8 cellular contexts compared by ENCODE assay signal in the genomic region with DNA sequence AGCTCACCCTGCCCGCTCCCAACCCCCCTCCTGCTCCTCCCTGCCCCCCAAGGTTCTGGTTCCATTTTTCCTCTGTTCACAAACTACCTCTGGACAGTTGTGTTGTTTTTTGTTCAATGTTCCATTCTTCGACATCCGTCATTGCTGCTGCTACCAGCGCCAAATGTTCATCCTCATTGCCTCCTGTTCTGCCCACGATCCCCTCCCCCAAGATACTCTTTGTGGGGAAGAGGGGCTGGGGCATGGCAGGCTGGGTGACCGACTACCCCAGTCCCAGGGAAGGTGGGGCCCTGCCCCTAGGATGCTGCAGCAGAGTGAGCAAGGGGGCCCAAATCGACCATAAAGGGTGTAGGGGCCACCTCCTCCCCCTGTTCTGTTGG. TPM values are rescaled to one million over a fixed set of nuclear protein-coding genes. Genes with fewer than 3 reads are reported as not detected.
DNase-seq lines count a peak whose midpoint lies in the region; ATAC-seq, FAIRE-seq and TF ChIP-seq lines count a peak whose summit lies in the region.
"Not testable (repeated sequence)": the region's sequence is repeated elsewhere in the genome, so short reads cannot be mapped to it uniquely, and the experiment has no call there.

No MANE protein-coding gene starts in this region.

- not testable (repeated sequence) for H4K8ac ChIP-seq in IMR-90 (ENCODE audit: low read depth in 2 of 2, low read length in 2 of 2)

- BruUV-seq in IMR-90 (replicated peaks; lab: Mats Ljungman, UMichigan); endothelial cell of umbilical vein (replicated peaks; lab: Mats Ljungman, UMichigan): not testable (repeated sequence)

- H3K4me1 Mint-ChIP-seq in CD4-positive, alpha-beta memory T cell, result peaks cover 29 to 65% (median 46%) of the 10 kb centered on the region in 4 donors
- peaks cover 39% of the 10 kb centered on the region for H3K4me1 Mint-ChIP-seq in T-helper 17 cell
- peaks cover 74% of the 10 kb centered on the region for H3K4me1 Mint-ChIP-seq in activated CD8-positive, alpha-beta T cell treated with anti-CD3 and anti-CD28 coated beads, Interleukin-2, amount 10 ng/mL, durations not matched to agents 7 days and 5 days (ENCODE audit: low read depth)
- peaks cover 46% of the 10 kb centered on the region for H3K4me1 Mint-ChIP-seq in activated naive CD8-positive, alpha-beta T cell treated with anti-CD3 and anti-CD28 coated beads, Interleukin-2, amount 10 ng/mL, durations not matched to agents 7 days and 5 days
- H3K4me1 Mint-ChIP-seq in neural crest cell, result peaks cover 66% of the 10 kb centered on the region
- peaks cover 86% of the 10 kb centered on the region for H3K4me1 Mint-ChIP-seq in stimulated activated naive CD8-positive, alpha-beta T cell treated with anti-CD3 and anti-CD28 coated beads, Interleukin-15, Interleukin-2, amounts not matched to agents 100 ng/mL and 50 ng/mL, for 24 hours (ENCODE audit: low read depth)

- not testable (repeated sequence) for TF ChIP-seq POLR2A in IMR-90 (IDR thresholded peaks at IDR 0.05; ENCODE audit: low read depth, low read length); endothelial cell of umbilical vein (IDR thresholded peaks at IDR 0.05; ENCODE audit: low read depth, low read length)

- H3K4me3 Mint-ChIP-seq in CD4-positive, alpha-beta memory T cell; activated CD8-positive, alpha-beta T cell treated with anti-CD3 and anti-CD28 coated beads, Interleukin-2, amount 10 ng/mL, durations not matched to agents 7 days and 5 days; activated naive CD8-positive, alpha-beta T cell treated with anti-CD3 and anti-CD28 coated beads, Interleukin-2, amount 10 ng/mL, durations not matched to agents 7 days and 5 days; stimulated activated naive CD8-positive, alpha-beta T cell treated with anti-CD3 and anti-CD28 coated beads, Interleukin-15, Interleukin-2, amounts not matched to agents 100 ng/mL and 50 ng/mL, for 24 hours: not testable (repeated sequence)
- peak overlapping the region; percentile 49 for H3K4me3 Mint-ChIP-seq in T-helper 17 cell
- H3K4me3 Mint-ChIP-seq in neural crest cell, result peak overlapping the region; percentile 85

- peaks cover 35% of the 10 kb centered on the region for H3K36me3 ChIP-seq in CD4-positive, alpha-beta memory T cell (ENCODE audit: insufficient read depth, low read length)
- H3K36me3 ChIP-seq in IMR-90 (ENCODE audit: control insufficient read depth, insufficient read depth, low read length) (peaks cover 26% of the 10 kb centered on the region), endothelial cell of umbilical vein (ENCODE audit: control insufficient read depth in 2 of 2, extremely low read depth in 1 of 2, insufficient read depth in 2 of 2, low read length in 2 of 2) (peaks cover 7 to 10% of the 10 kb centered on the region in 2 experiments)

- WGBS in IMR-90 (ENCODE audit: extremely low coverage in 2 of 2, insufficient read length in 1 of 2), 2 experiments, result no CpG with 5 or more reads among the region's 7 CpGs

- H3K27me3 Mint-ChIP-seq in CD4-positive, alpha-beta memory T cell; T-helper 17 cell; activated CD8-positive, alpha-beta T cell treated with anti-CD3 and anti-CD28 coated beads, Interleukin-2, amount 10 ng/mL, durations not matched to agents 7 days and 5 days (ENCODE audit: low read depth); activated naive CD8-positive, alpha-beta T cell treated with anti-CD3 and anti-CD28 coated beads, Interleukin-2, amount 10 ng/mL, durations not matched to agents 7 days and 5 days; stimulated activated naive CD8-positive, alpha-beta T cell treated with anti-CD3 and anti-CD28 coated beads, Interleukin-15, Interleukin-2, amounts not matched to agents 100 ng/mL and 50 ng/mL, for 24 hours: not testable (repeated sequence)
- peaks cover 18% of the 10 kb centered on the region for H3K27me3 Mint-ChIP-seq in neural crest cell (ENCODE audit: low read depth)

- not testable (repeated sequence) for DNase-seq in CD4-positive, alpha-beta memory T cell; IMR-90; T-helper 17 cell; activated CD8-positive, alpha-beta T cell treated with anti-CD3 and anti-CD28 coated beads, Interleukin-2, amount 10 ng/mL, durations not matched to agents 7 days and 5 days; activated naive CD8-positive, alpha-beta T cell treated with anti-CD3 and anti-CD28 coated beads, Interleukin-2, amount 10 ng/mL, durations not matched to agents 7 days and 5 days; endothelial cell of umbilical vein (ENCODE audit: low read depth, low spot score); neural crest cell (ENCODE audit: low read depth, low spot score)

- peaks cover 20% of the 10 kb centered on the region for H3K79me2 ChIP-seq in endothelial cell of umbilical vein (ENCODE audit: control insufficient read depth, insufficient read depth, low read length)

- not testable (repeated sequence) for H2BK5ac ChIP-seq in IMR-90 (ENCODE audit: low read depth, low read length, poor library complexity, severe bottlenecking)

- FAIRE-seq in endothelial cell of umbilical vein (lab: Jason Lieb, UNC), result peak; percentile 44

- POLR2A ChIA-PET in CD4-positive, alpha-beta memory T cell (lab: Charles Lee; ENCODE audit: partially characterized antibody), result interaction anchor here (0.6 to 5.0 kb wide), 3 partner anchors 9 to 169 kb away, joined by 3 to 96 read pairs (median 45); a partner anchor contains a TSS
- POLR2A ChIA-PET in IMR-90 (lab: Charles Lee; ENCODE audit: unreplicated experiment), result not testable (repeated sequence)
- POLR2A ChIA-PET in activated CD8-positive, alpha-beta T cell treated with anti-CD3 and anti-CD28 coated beads, Interleukin-2, amount 10 ng/mL, durations not matched to agents 7 days and 5 days (lab: Charles Lee), result interaction anchor here (2.4 kb wide), 1 partner anchor 9 kb away, joined by 13 read pairs; a partner anchor contains a TSS
- POLR2A ChIA-PET in activated naive CD8-positive, alpha-beta T cell treated with anti-CD3 and anti-CD28 coated beads, Interleukin-2, amount 10 ng/mL, durations not matched to agents 7 days and 5 days (lab: Charles Lee), result interaction anchor here (1.1 kb wide), 1 partner anchor 22 kb away, joined by 4 read pairs; no protein-coding TSS in a partner anchor
- POLR2A ChIA-PET in endothelial cell of umbilical vein (lab: Charles Lee), result interaction anchor here (0.6 to 3.4 kb wide), 3 partner anchors 9 to 170 kb away, joined by 4 to 13 read pairs (median 5); a partner anchor contains a TSS

- not testable (repeated sequence) for H3K4ac ChIP-seq in IMR-90 (ENCODE audit: low read depth, low read length)

- CTCF ChIA-PET in CD4-positive, alpha-beta memory T cell (lab: Charles Lee; ENCODE audit: partially characterized antibody), result interaction anchor here (1.3 to 4.9 kb wide), 3 partner anchors 22 to 170 kb away, joined by 3 to 39 read pairs (median 15); no protein-coding TSS in a partner anchor
- CTCF ChIA-PET in IMR-90 (lab: Yijun Ruan, JAX), result not testable (repeated sequence)
- CTCF ChIA-PET in activated CD8-positive, alpha-beta T cell treated with anti-CD3 and anti-CD28 coated beads, Interleukin-2, amount 10 ng/mL, durations not matched to agents 7 days and 5 days (lab: Charles Lee), result interaction anchor here (0.7 to 5.9 kb wide), 4 partner anchors 16 to 170 kb away, joined by 3 to 176 read pairs (median 10); no protein-coding TSS in a partner anchor
- CTCF ChIA-PET in endothelial cell of umbilical vein (lab: Charles Lee), result interaction anchor here (1.5 to 5.8 kb wide), 3 partner anchors 22 to 172 kb away, joined by 5 to 278 read pairs (median 65); no protein-coding TSS in a partner anchor

- H3K18ac ChIP-seq in IMR-90 (ENCODE audit: low read depth, low read length), result not testable (repeated sequence)

- not testable (repeated sequence) for TF ChIP-seq CTCF in IMR-90 (conservative IDR thresholded peaks at IDR 0.05; ENCODE audit: low read depth, low read length); endothelial cell of umbilical vein (IDR thresholded peaks at IDR 0.05; ENCODE audit: extremely low read depth in 1 of 2, insufficient read depth in 1 of 2, low read depth in 1 of 2, low read length in 2 of 2); neural crest cell (conservative IDR thresholded peaks at IDR 0.05)

- H3K9me1 ChIP-seq in IMR-90 (ENCODE audit: insufficient read depth, low read length), result peaks cover 19% of the 10 kb centered on the region
- H3K9me1 ChIP-seq in endothelial cell of umbilical vein (replicated peaks; ENCODE audit: control insufficient read depth, extremely low read depth, insufficient read depth, low read length), result not testable (repeated sequence)

- not testable (repeated sequence) for H3K56ac ChIP-seq in IMR-90 (ENCODE audit: extremely low read depth, insufficient read depth, low read length)

- H2BK15ac ChIP-seq in IMR-90 (ENCODE audit: low read depth, low read length), result not testable (repeated sequence)

- dilution Hi-C loops in IMR-90 (cut with HindIII; ENCODE audit: low sequenced_read_pairs, unreplicated experiment); endothelial cell of umbilical vein (cut with MboI; ENCODE audit: extremely low pct_ligation_motif_present, low sequenced_read_pairs): not testable (repeated sequence)

- not testable (repeated sequence) for H3K23ac ChIP-seq in IMR-90 (ENCODE audit: low read depth, low read length)

- not testable (repeated sequence) for H3K14ac ChIP-seq in IMR-90 (replicated peaks; ENCODE audit: low read depth, low read length)

- not testable (repeated sequence) for H3K9me3 Mint-ChIP-seq in CD4-positive, alpha-beta memory T cell; activated CD8-positive, alpha-beta T cell treated with anti-CD3 and anti-CD28 coated beads, Interleukin-2, amount 10 ng/mL, durations not matched to agents 7 days and 5 days (ENCODE audit: insufficient read depth); activated naive CD8-positive, alpha-beta T cell treated with anti-CD3 and anti-CD28 coated beads, Interleukin-2, amount 10 ng/mL, durations not matched to agents 7 days and 5 days; neural crest cell; stimulated activated naive CD8-positive, alpha-beta T cell treated with anti-CD3 and anti-CD28 coated beads, Interleukin-15, Interleukin-2, amounts not matched to agents 100 ng/mL and 50 ng/mL, for 24 hours

- H4K20me1 ChIP-seq in IMR-90 (ENCODE audit: insufficient read depth, low read length), result peaks cover 14% of the 10 kb centered on the region
- not testable (repeated sequence) for H4K20me1 ChIP-seq in endothelial cell of umbilical vein (replicated peaks; ENCODE audit: control insufficient read depth, extremely low read depth, insufficient read depth, low read length)

- not testable (repeated sequence) for H2BK120ac ChIP-seq in IMR-90 (ENCODE audit: low read depth, low read length)

- H4K91ac ChIP-seq in IMR-90 (ENCODE audit: insufficient read depth, low read depth, low read length), result peak overlapping the region; percentile 9; the same call in 1 of the 2 replicates

- in situ Hi-C loops in IMR-90 (cut with MboI; ENCODE audit: low sequenced_read_pairs), result loop anchor here (5.0 to 10.0 kb wide), 2 partner anchors 162 to 359 kb away; no protein-coding TSS in a partner anchor

- H3K4me1 ChIP-seq in CD4-positive, alpha-beta memory T cell (ENCODE audit: insufficient read depth, low read length), result peaks cover 60% of the 10 kb centered on the region
- H3K4me1 ChIP-seq in IMR-90 (ENCODE audit: control insufficient read depth, insufficient read depth, low read length), result peaks cover 29% of the 10 kb centered on the region
- H3K4me1 ChIP-seq in endothelial cell of umbilical vein (ENCODE audit: control insufficient read depth, extremely low read depth, insufficient read depth, low read length), result peaks cover 64% of the 10 kb centered on the region

- not testable (repeated sequence) for H2AK9ac ChIP-seq in IMR-90 (replicated peaks; ENCODE audit: low read depth, low read length, poor library complexity)

- H3K9me3 ChIP-seq in CD4-positive, alpha-beta memory T cell (ENCODE audit: control insufficient read depth in 1 of 2, low read length in 2 of 2); IMR-90 (ENCODE audit: control insufficient read depth, insufficient read depth, low read length); T-helper 17 cell (ENCODE audit: control insufficient read depth, low read length, poor library complexity, severe bottlenecking); endothelial cell of umbilical vein (replicated peaks; ENCODE audit: control insufficient read depth, insufficient read depth, low read length): not testable (repeated sequence)

- H3K27ac Mint-ChIP-seq in CD4-positive, alpha-beta memory T cell, result peak overlapping the region in 4 of 7 donors; percentile 1 to 99 (median 88)
- H3K27ac Mint-ChIP-seq in T-helper 17 cell (peak overlapping the region; percentile 80), neural crest cell (ENCODE audit: unreplicated experiment) (peak overlapping the region; percentile 72)
- H3K27ac Mint-ChIP-seq in activated CD8-positive, alpha-beta T cell treated with anti-CD3 and anti-CD28 coated beads, Interleukin-2, amount 10 ng/mL, durations not matched to agents 7 days and 5 days, result peak overlapping the region; percentile 61
- peak overlapping the region; percentile 38 for H3K27ac Mint-ChIP-seq in activated naive CD8-positive, alpha-beta T cell treated with anti-CD3 and anti-CD28 coated beads, Interleukin-2, amount 10 ng/mL, durations not matched to agents 7 days and 5 days
- H3K27ac Mint-ChIP-seq in stimulated activated naive CD8-positive, alpha-beta T cell treated with anti-CD3 and anti-CD28 coated beads, Interleukin-15, Interleukin-2, amounts not matched to agents 100 ng/mL and 50 ng/mL, for 24 hours, result peak overlapping the region; percentile 16

- H3K4me2 ChIP-seq in IMR-90 (ENCODE audit: low read depth, low read length); endothelial cell of umbilical vein (ENCODE audit: insufficient read depth, low read length): not testable (repeated sequence)

- H2AK5ac ChIP-seq in IMR-90 (ENCODE audit: low read depth, low read length), result peak overlapping the region; percentile 66

- H3K36me3 Mint-ChIP-seq in CD4-positive, alpha-beta memory T cell, result peaks cover 17 to 52% of the 10 kb centered on the region in 2 donors
- H3K36me3 Mint-ChIP-seq in T-helper 17 cell (ENCODE audit: low read depth), result not testable (repeated sequence)
- peaks cover 48% of the 10 kb centered on the region for H3K36me3 Mint-ChIP-seq in activated CD8-positive, alpha-beta T cell treated with anti-CD3 and anti-CD28 coated beads, Interleukin-2, amount 10 ng/mL, durations not matched to agents 7 days and 5 days (ENCODE audit: low read depth)
- H3K36me3 Mint-ChIP-seq in activated naive CD8-positive, alpha-beta T cell treated with anti-CD3 and anti-CD28 coated beads, Interleukin-2, amount 10 ng/mL, durations not matched to agents 7 days and 5 days, result peaks cover 17% of the 10 kb centered on the region
- H3K36me3 Mint-ChIP-seq in neural crest cell (ENCODE audit: low read depth), result peaks cover 13% of the 10 kb centered on the region
- peaks cover 44% of the 10 kb centered on the region for H3K36me3 Mint-ChIP-seq in stimulated activated naive CD8-positive, alpha-beta T cell treated with anti-CD3 and anti-CD28 coated beads, Interleukin-15, Interleukin-2, amounts not matched to agents 100 ng/mL and 50 ng/mL, for 24 hours (ENCODE audit: low read depth)

- H3K4me3 ChIP-seq in CD4-positive, alpha-beta memory T cell (ENCODE audit: low read length in 2 of 2); IMR-90 (ENCODE audit: insufficient read depth, low read depth, low read length); endothelial cell of umbilical vein (replicated peaks in 1 of 3; ENCODE audit: insufficient read depth in 1 of 3, low read depth in 1 of 3, low read length in 3 of 3): not testable (repeated sequence)

- H3K9ac ChIP-seq in IMR-90 (ENCODE audit: low read depth, low read length); endothelial cell of umbilical vein (replicated peaks; ENCODE audit: extremely low read depth, insufficient read depth, low read length): not testable (repeated sequence)

- H3K27me3 ChIP-seq in CD4-positive, alpha-beta memory T cell (ENCODE audit: insufficient read depth, low read length); IMR-90 (ENCODE audit: control insufficient read depth, insufficient read depth, low read length); endothelial cell of umbilical vein (ENCODE audit: control insufficient read depth in 2 of 2, insufficient read depth in 2 of 2, low read length in 2 of 2): not testable (repeated sequence)

- not testable (repeated sequence) for ATAC-seq in IMR-90 (ENCODE audit: low read depth); T-helper 17 cell; activated CD8-positive, alpha-beta T cell treated with anti-CD3 and anti-CD28 coated beads, Interleukin-2, amount 10 ng/mL, durations not matched to agents 7 days and 5 days; activated naive CD8-positive, alpha-beta T cell treated with anti-CD3 and anti-CD28 coated beads, Interleukin-2, amount 10 ng/mL, durations not matched to agents 7 days and 5 days (ENCODE audit: low read depth)

- H2BK20ac ChIP-seq in IMR-90 (ENCODE audit: low read depth, low read length), result not testable (repeated sequence)

- H4K5ac ChIP-seq in IMR-90 (ENCODE audit: low read depth, low read length), result not testable (repeated sequence)

- peaks cover 19 to 68% of the 10 kb centered on the region in 2 experiments for H3K79me1 ChIP-seq in IMR-90 (ENCODE audit: low read depth in 1 of 2, low read length in 2 of 2)

- H3K27ac ChIP-seq in CD4-positive, alpha-beta memory T cell (ENCODE audit: low read depth, low read length), result peak overlapping the region; percentile 90
- not testable (repeated sequence) for H3K27ac ChIP-seq in IMR-90 (ENCODE audit: insufficient read depth, low read length); endothelial cell of umbilical vein (ENCODE audit: insufficient read depth, low read depth, low read length)

- intact Hi-C loops in CD4-positive, alpha-beta memory T cell (cut with micrococcal nuclease), result loop anchor here (5.0 kb wide), 3 partner anchors 72 to 512 kb away; a partner anchor contains a TSS
- intact Hi-C loops in IMR-90 (cut with micrococcal nuclease); endothelial cell of umbilical vein (cut with micrococcal nuclease): not testable (repeated sequence)

- not testable (repeated sequence) for H2AFZ ChIP-seq in IMR-90 (replicated peaks; ENCODE audit: low read length, poor library complexity); endothelial cell of umbilical vein (ENCODE audit: low read depth, low read length)

- not testable (repeated sequence) for TF ChIP-seq RAD21 in IMR-90 (IDR thresholded peaks at IDR 0.05; ENCODE audit: low read length)

RNA-seq across cellular contexts. Expression of a gene that starts 3.1 kb away (rescaled TPM):
- 10 to 100 TPM; 29.7 to 30.1 TPM for total RNA-seq in CD4-positive, alpha-beta memory T cell
- 10 to 100 TPM; 51.5 to 66.5 TPM for polyA plus RNA-seq in CD4-positive, alpha-beta memory T cell
- total RNA-seq in IMR-90 (2012; rRNA removed) (8.1 and 8.4 TPM in 2 replicates), T-helper 17 cell (10 to 100 TPM; 24.3 to 29.2 TPM), endothelial cell of umbilical vein (37.3 and 37.6 TPM in 2 replicates), neural crest cell (13.5 and 13.9 TPM in 2 replicates)
- polyA plus RNA-seq in IMR-90 (2012; rRNA removed) (25.6 and 28.9 TPM in 2 replicates), endothelial cell of umbilical vein (75.2 and 135 TPM in 2 replicates)
- polyA plus RNA-seq in IMR-90 (2012; cell fraction: cytosol; rRNA removed), result 27.3 and 43.9 TPM in 2 replicates
- polyA plus RNA-seq in IMR-90 (2012; cell fraction: nucleus; rRNA removed; ENCODE audit: low replicate concordance), result 16.8 and 47.4 TPM in 2 replicates
- 10 to 100 TPM; 21.3 to 26.7 TPM for total RNA-seq in activated CD8-positive, alpha-beta T cell treated with anti-CD3 and anti-CD28 coated beads, Interleukin-2, amount 10 ng/mL, durations not matched to agents 7 days and 5 days
- 10 to 100 TPM; 24.4 to 28.3 TPM for total RNA-seq in activated naive CD8-positive, alpha-beta T cell treated with anti-CD3 and anti-CD28 coated beads, Interleukin-2, amount 10 ng/mL, durations not matched to agents 7 days and 5 days
- 58.0 and 65.4 TPM in 2 replicates for polyA plus RNA-seq in endothelial cell of umbilical vein (2011; cell fraction: cytosol; rRNA removed)
- polyA plus RNA-seq in endothelial cell of umbilical vein (2011; cell fraction: nucleus; rRNA removed), result 27.1 and 37.8 TPM in 2 replicates
- 26.5 and 31.9 TPM in 2 replicates for polyA plus RNA-seq in endothelial cell of umbilical vein (2012)
- polyA minus RNA-seq in endothelial cell of umbilical vein, result 18.2 and 23.0 TPM in 2 replicates
- 4.2 TPM for polyA minus RNA-seq in endothelial cell of umbilical vein (2011; cell fraction: cytosol; rRNA and poly(A)+ RNA removed)
- 7.0 and 9.6 TPM in 2 replicates for polyA minus RNA-seq in endothelial cell of umbilical vein (2011; cell fraction: nucleus; rRNA and poly(A)+ RNA removed)

RNA-seq across cellular contexts. Expression of a gene that starts 9.1 kb away (rescaled TPM):
- total RNA-seq in CD4-positive, alpha-beta memory T cell, result 10 to 100 TPM; 74.7 to 77.5 TPM
- 10 to 100 TPM; 25.4 to 40.8 TPM for polyA plus RNA-seq in CD4-positive, alpha-beta memory T cell
- 101 and 129 TPM in 2 replicates for total RNA-seq in IMR-90 (2012; rRNA removed)
- 589 and 652 TPM in 2 replicates for polyA plus RNA-seq in IMR-90 (2012; rRNA removed)
- polyA plus RNA-seq in IMR-90 (2012; cell fraction: cytosol; rRNA removed), result 380 and 646 TPM in 2 replicates
- 226 and 344 TPM in 2 replicates for polyA plus RNA-seq in IMR-90 (2012; cell fraction: nucleus; rRNA removed; ENCODE audit: low replicate concordance)
- total RNA-seq in T-helper 17 cell, result 10 to 100 TPM; 87.5 to 90.3 TPM
- 100 to 1,000 TPM; 300 to 308 TPM for total RNA-seq in activated CD8-positive, alpha-beta T cell treated with anti-CD3 and anti-CD28 coated beads, Interleukin-2, amount 10 ng/mL, durations not matched to agents 7 days and 5 days
- total RNA-seq in activated naive CD8-positive, alpha-beta T cell treated with anti-CD3 and anti-CD28 coated beads, Interleukin-2, amount 10 ng/mL, durations not matched to agents 7 days and 5 days, result 100 to 1,000 TPM; 233 to 247 TPM
- 1,031 and 1,108 TPM in 2 replicates for total RNA-seq in endothelial cell of umbilical vein
- polyA plus RNA-seq in endothelial cell of umbilical vein, result 416 and 425 TPM in 2 replicates
- polyA plus RNA-seq in endothelial cell of umbilical vein (2011; cell fraction: cytosol; rRNA removed), result 293 and 339 TPM in 2 replicates
- 140 and 158 TPM in 2 replicates for polyA plus RNA-seq in endothelial cell of umbilical vein (2011; cell fraction: nucleus; rRNA removed)
- polyA plus RNA-seq in endothelial cell of umbilical vein (2012), result 703 and 761 TPM in 2 replicates
- 125 and 180 TPM in 2 replicates for polyA minus RNA-seq in endothelial cell of umbilical vein
- polyA minus RNA-seq in endothelial cell of umbilical vein (2011; cell fraction: cytosol; rRNA and poly(A)+ RNA removed), result 119 TPM
- 49.5 and 60.6 TPM in 2 replicates for polyA minus RNA-seq in endothelial cell of umbilical vein (2011; cell fraction: nucleus; rRNA and poly(A)+ RNA removed)
- total RNA-seq in neural crest cell, result 1,143 and 1,176 TPM in 2 replicates

Comparison
In these comparisons a context has a peak if more than half of its experiments do, and no peak if none do; other contexts are left out.
1. H3K27ac Mint-ChIP-seq: peak in every context shown above with its lines; median percentile 88 in CD4-positive, alpha-beta memory T cell; 80 in T-helper 17 cell; 72 in neural crest cell; 61 in activated CD8-positive, alpha-beta T cell treated with anti-CD3 and anti-CD28 coated beads, Interleukin-2, amount 10 ng/mL, durations not matched to agents 7 days and 5 days; 38 in activated naive CD8-positive, alpha-beta T cell treated with anti-CD3 and anti-CD28 coated beads, Interleukin-2, amount 10 ng/mL, durations not matched to agents 7 days and 5 days; 16 in stimulated activated naive CD8-positive, alpha-beta T cell treated with anti-CD3 and anti-CD28 coated beads, Interleukin-15, Interleukin-2, amounts not matched to agents 100 ng/mL and 50 ng/mL, for 24 hours.